27 cellular contexts compared by ENCODE assay signal in genomic region chr17:28545787-28546415, GRCh38. TPM values are rescaled to one million over a fixed set of nuclear protein-coding genes. Genes with fewer than 3 reads are reported as not detected.
A peak's percentile ranks its signal among the peaks of the same experiment; 100 is the strongest.
DNase-seq lines count a peak whose midpoint lies in the region; ATAC-seq and TF ChIP-seq lines count a peak whose summit lies in the region.
"Had no signal": no experiment of that assay in that cellular context is flagged by ENCODE, and none has a peak within 500 bp of the region (broad histone marks: within the 10 kb centered on the region; RNA-seq: fewer than 3 reads in every experiment).

No MANE protein-coding gene starts in this region.

- CTCF ChIA-PET in MCF 10A (lab: Yijun Ruan, JAX), result interaction anchor here (0.5 to 0.6 kb wide), 2 partner anchors 50 to 66 kb away, joined by 3 to 4 read pairs; no protein-coding TSS in a partner anchor

- H2AFZ ChIP-seq in mesenchymal stem cell (ENCODE audit: low read depth, low read length) (no peak overlapping the region), MM.1S (ENCODE audit: low read length) (no peak overlapping the region)
- H2AFZ ChIP-seq: hepatocyte, parathyroid adenoma had no signal

- H3F3A ChIP-seq in MM.1S (ENCODE audit: insufficient read depth, low read length), result no peaks in the 10 kb centered on the region

- H3K4me3 Mint-ChIP-seq in MCF 10A (ENCODE audit: unreplicated experiment), result no peak overlapping the region
- H3K4me3 Mint-ChIP-seq in glutamatergic neuron (ENCODE audit: unreplicated experiment), result no peak overlapping the region
- H3K4me3 Mint-ChIP-seq: activated CD4-positive, alpha-beta T cell treated with anti-CD3 and anti-CD28 coated beads, Interleukin-2, amount 10 ng/mL, durations not matched to agents 24 days and 14 days; stimulated activated naive B cell treated with anti-CD40 and anti-IgM and Interleukin-4, amounts not matched to agents 10 μg/mL and 1 μg/mL and 100 μg/mL, for 72 hours had no signal

- no peaks in the 10 kb centered on the region for H3K9me2 ChIP-seq in MM.1S (replicated peaks; ENCODE audit: insufficient read depth, low read length)

- H3K27me3 Mint-ChIP-seq in MCF 10A (ENCODE audit: insufficient read depth, unreplicated experiment) (no peaks in the 10 kb centered on the region), glutamatergic neuron (ENCODE audit: unreplicated experiment) (peaks cover 4% of the 10 kb centered on the region)
- H3K27me3 Mint-ChIP-seq: activated CD4-positive, alpha-beta T cell treated with anti-CD3 and anti-CD28 coated beads, Interleukin-2, amount 10 ng/mL, durations not matched to agents 24 days and 14 days; stimulated activated naive B cell treated with anti-CD40 and anti-IgM and Interleukin-4, amounts not matched to agents 10 μg/mL and 1 μg/mL and 100 μg/mL, for 72 hours had no signal

- H3K9ac ChIP-seq in mesenchymal stem cell (ENCODE audit: low read length), result no peak overlapping the region
- no peak overlapping the region for H3K9ac ChIP-seq in MM.1S (ENCODE audit: low read length)
- H3K9ac ChIP-seq: parathyroid adenoma had no signal

- WGBS in mesenchymal stem cell, result 81% methylated on average over 5 of the region's 6 CpGs

- no TSS peak for BruUV-seq in MCF 10A (replicated peaks; lab: Mats Ljungman, UMichigan)

- H3K36me3 ChIP-seq in breast epithelium (no peaks in the 10 kb centered on the region), mesenchymal stem cell (ENCODE audit: control insufficient read depth in 1 of 2, insufficient read depth in 2 of 2, low read depth in 1 of 2, low read length in 2 of 2) (peaks cover 15 to 21% of the 10 kb centered on the region in 2 experiments), MM.1S (replicated peaks; ENCODE audit: insufficient read depth, low read length) (no peaks in the 10 kb centered on the region)

- no peak overlapping the region for H2BK120ac ChIP-seq in mesenchymal stem cell (ENCODE audit: low read depth, low read length)

- H3K27ac Mint-ChIP-seq in MCF 10A (ENCODE audit: low read depth, unreplicated experiment) (no peak overlapping the region), glutamatergic neuron (ENCODE audit: unreplicated experiment) (peak overlapping the region; percentile 49)
- H3K27ac Mint-ChIP-seq: activated CD4-positive, alpha-beta T cell treated with anti-CD3 and anti-CD28 coated beads, Interleukin-2, amount 10 ng/mL, durations not matched to agents 24 days and 14 days; stimulated activated naive B cell treated with anti-CD40 and anti-IgM and Interleukin-4, amounts not matched to agents 10 μg/mL and 1 μg/mL and 100 μg/mL, for 72 hours had no signal

- POLR2A ChIA-PET in MCF 10A (lab: Yijun Ruan, JAX), result no interaction called here

- ATAC-seq in HG02840 (IDR thresholded peaks at IDR 0.05; ENCODE audit: low FRiP score, unreplicated experiment) (no peak), left ventricle myocardium superior (no peak)
- ATAC-seq: foreskin keratinocyte; lower lobe of right lung; stimulated activated naive B cell treated with anti-CD40 and anti-IgM and Interleukin-4, amounts not matched to agents 10 μg/mL and 1 μg/mL and 100 μg/mL, for 72 hours had no signal

- H3K4me3 ChIP-seq in breast epithelium (no peak overlapping the region), mesenchymal stem cell (ENCODE audit: insufficient read depth in 1 of 2, low read depth in 1 of 2, low read length in 2 of 2) (no peak overlapping the region), MM.1S (ENCODE audit: low read length) (no peak overlapping the region)
- H3K4me3 ChIP-seq: HAP-1, hepatocyte, lower lobe of right lung, testis had no signal

- H3K9me3 Mint-ChIP-seq in MCF 10A (ENCODE audit: unreplicated experiment) (no peaks in the 10 kb centered on the region), glutamatergic neuron (ENCODE audit: unreplicated experiment) (no peaks in the 10 kb centered on the region)
- H3K9me3 Mint-ChIP-seq: activated CD4-positive, alpha-beta T cell treated with anti-CD3 and anti-CD28 coated beads, Interleukin-2, amount 10 ng/mL, durations not matched to agents 24 days and 14 days; stimulated activated naive B cell treated with anti-CD40 and anti-IgM and Interleukin-4, amounts not matched to agents 10 μg/mL and 1 μg/mL and 100 μg/mL, for 72 hours had no signal

- H2BK12ac ChIP-seq in mesenchymal stem cell (ENCODE audit: low read length in 2 of 2), result no peak overlapping the region

- no peak overlapping the region for H2BK5ac ChIP-seq in mesenchymal stem cell (ENCODE audit: low read depth, low read length, poor library complexity, severe bottlenecking)

- no peaks in the 10 kb centered on the region for H3K79me2 ChIP-seq in MM.1S (ENCODE audit: low read length)
- H3K79me2 ChIP-seq: parathyroid adenoma had no signal

- H3K14ac ChIP-seq in mesenchymal stem cell (ENCODE audit: low read length in 2 of 2), result no peak overlapping the region

- H3K36me3 Mint-ChIP-seq in MCF 10A (ENCODE audit: insufficient read depth, unreplicated experiment) (peaks cover 6% of the 10 kb centered on the region), glutamatergic neuron (ENCODE audit: unreplicated experiment) (no peaks in the 10 kb centered on the region)

- no peaks in the 10 kb centered on the region for H3K9me3 ChIP-seq in breast epithelium
- no peaks in the 10 kb centered on the region for H3K9me3 ChIP-seq in mesenchymal stem cell (ENCODE audit: control insufficient read depth, low read length)
- H3K9me3 ChIP-seq in MM.1S (replicated peaks; ENCODE audit: insufficient read depth, low read length), result no peaks in the 10 kb centered on the region
- H3K9me3 ChIP-seq: HAP-1, lower lobe of right lung, testis had no signal

- no peak overlapping the region for H4K91ac ChIP-seq in mesenchymal stem cell (ENCODE audit: low read length)

- H4K20me1 ChIP-seq in MM.1S (ENCODE audit: insufficient read depth, low read length), result no peaks in the 10 kb centered on the region

- H3K4me1 Mint-ChIP-seq in MCF 10A (ENCODE audit: insufficient read depth, unreplicated experiment) (peaks cover 11% of the 10 kb centered on the region), glutamatergic neuron (ENCODE audit: low read depth, unreplicated experiment) (peaks cover 11% of the 10 kb centered on the region)

- H3K23ac ChIP-seq in mesenchymal stem cell (ENCODE audit: low read length in 2 of 2), result no peak overlapping the region

- H2AK5ac ChIP-seq in mesenchymal stem cell (ENCODE audit: low read length, severe bottlenecking), result no peak overlapping the region

- no peak for TF ChIP-seq POLR2A in breast epithelium (IDR thresholded peaks at IDR 0.05)

- no peak overlapping the region for H4K8ac ChIP-seq in mesenchymal stem cell (ENCODE audit: low read length)

- H3K27ac ChIP-seq in breast epithelium, result peak overlapping the region; percentile 26 to 71
- no peak overlapping the region for H3K27ac ChIP-seq in mesenchymal stem cell (ENCODE audit: low read length, poor library complexity, severe bottlenecking)
- H3K27ac ChIP-seq in MM.1S (ENCODE audit: low read length), result no peak overlapping the region
- H3K27ac ChIP-seq: foreskin keratinocyte, hepatocyte, lower lobe of right lung, parathyroid adenoma, testis had no signal

- DNase-seq in breast epithelium (ENCODE audit: low spot score in 2 of 2) (no peak), MCF 10A (ENCODE audit: unreplicated experiment) (no peak), NCI-H82 treated with DMSO at 0.1 percent for 48 hours (lab: John Stamatoyannopoulos, UW; ENCODE audit: unreplicated experiment) (peak; percentile 52), glutamatergic neuron (no peak), mesenchymal stem cell (no peak), left ventricle myocardium superior (no peak), MM.1S (no peak)
- DNase-seq: activated CD4-positive, alpha-beta T cell treated with anti-CD3 and anti-CD28 coated beads, Interleukin-2, amount 10 ng/mL, durations not matched to agents 24 days and 14 days; activated CD8-positive, alpha-beta memory T cell treated with anti-CD3 and anti-CD28 coated beads, Interleukin-2, amount 50 U/mL, for 48 hours; activated gamma-delta T cell; central memory CD4-positive, alpha-beta T cell; DND-41; erythroblast; foreskin keratinocyte; Kasumi-1; lower lobe of right lung; NCI-H1092; NCI-H2029; NCI-H510A treated with DMSO at 0.1 percent for 48 hours; stimulated activated naive B cell treated with anti-CD40 and anti-IgM and Interleukin-4, amounts not matched to agents 10 μg/mL and 1 μg/mL and 100 μg/mL, for 72 hours; SW 1271; testis had no signal

- H3K79me1 ChIP-seq in mesenchymal stem cell (replicated peaks; ENCODE audit: low read length, poor library complexity, severe bottlenecking), result peaks cover 24% of the 10 kb centered on the region

- H3K4me2 ChIP-seq in mesenchymal stem cell (ENCODE audit: low read length, poor library complexity, severe bottlenecking) (no peak overlapping the region), MM.1S (ENCODE audit: low read depth, low read length) (no peak overlapping the region)
- H3K4me2 ChIP-seq: hepatocyte had no signal

- intact Hi-C loops in breast epithelium (cut with DNase I; ENCODE audit: low total_unique reads) (no loop called here), MCF 10A (cut with micrococcal nuclease) (loop anchor here (10.0 kb wide), 1 partner anchor 211 kb away; the partner anchor contains the start of genes IFT20 and TNFAIP1), left ventricle myocardium superior (cut with micrococcal nuclease) (no loop called here)

- no peak overlapping the region for H3K4ac ChIP-seq in mesenchymal stem cell (ENCODE audit: low read depth in 1 of 2, low read length in 2 of 2)

- H3K4me1 ChIP-seq in breast epithelium (peaks cover 0 to 2% of the 10 kb centered on the region in 2 donors), mesenchymal stem cell (ENCODE audit: control insufficient read depth, insufficient read depth, low read depth, low read length) (peaks cover 5% of the 10 kb centered on the region), MM.1S (ENCODE audit: low read length) (no peaks in the 10 kb centered on the region)
- H3K4me1 ChIP-seq: foreskin keratinocyte, HAP-1, parathyroid adenoma had no signal

- H3K27me3 ChIP-seq in breast epithelium (no peaks in the 10 kb centered on the region), mesenchymal stem cell (ENCODE audit: control insufficient read depth in 1 of 2, insufficient read depth in 1 of 2, low read length in 2 of 2) (no peaks in the 10 kb centered on the region), MM.1S (replicated peaks; ENCODE audit: insufficient read depth, low read length) (peaks cover 15% of the 10 kb centered on the region)
- H3K27me3 ChIP-seq: foreskin keratinocyte, hepatocyte, testis had no signal

- no peak overlapping the region for H2BK15ac ChIP-seq in mesenchymal stem cell (ENCODE audit: low read depth, poor library complexity, severe bottlenecking)

- H3K18ac ChIP-seq in mesenchymal stem cell (ENCODE audit: low read depth in 1 of 2, low read length in 2 of 2), result no peak overlapping the region

- no peak for TF ChIP-seq CTCF in breast epithelium (IDR thresholded peaks at IDR 0.05)
- TF ChIP-seq CTCF in MCF 10A (IDR thresholded peaks at IDR 0.05; ENCODE audit: unreplicated experiment), result no peak
- no peak for TF ChIP-seq CTCF in glutamatergic neuron (IDR thresholded peaks at IDR 0.05; ENCODE audit: partially characterized antibody, unreplicated experiment)
- no peak for TF ChIP-seq CTCF in MM.1S (IDR thresholded peaks at IDR 0.05; ENCODE audit: low read length)

RNA-seq across cellular contexts. Expression of gene UNC119, which starts 6.5 kb away (rescaled TPM):
- total RNA-seq in breast epithelium (10 to 100 TPM; 19.2 to 34.1 (median 32.9) TPM), MCF 10A (2022) (12.5 and 13.7 TPM in 2 replicates), glutamatergic neuron (ENCODE audit: unreplicated experiment) (57.2 TPM), left ventricle myocardium superior (22.2 TPM)
- 36.8 TPM for polyA plus RNA-seq in mesenchymal stem cell (2013, experiment 1 of 2)
- 34.3 TPM for polyA plus RNA-seq in mesenchymal stem cell (2013, experiment 2 of 2)

RNA-seq across cellular contexts. Expression of gene PIGS, which starts 25.4 kb away (rescaled TPM):
- total RNA-seq in breast epithelium (10 to 100 TPM; 35.4 to 63.5 (median 53.3) TPM), MCF 10A (2022) (50.5 and 56.1 TPM in 2 replicates), glutamatergic neuron (ENCODE audit: unreplicated experiment) (63.1 TPM), left ventricle myocardium superior (45.0 TPM)
- polyA plus RNA-seq in mesenchymal stem cell (2013, experiment 1 of 2), result 104 TPM
- polyA plus RNA-seq in mesenchymal stem cell (2013, experiment 2 of 2), result 104 TPM

RNA-seq across cellular contexts. Expression of gene ALDOC, which starts 30.8 kb away (rescaled TPM):
- 100 to 1,000 TPM in 1 of 3 donors, 10 to 100 TPM in 2; 19.7 to 191 (median 40.7) TPM for total RNA-seq in breast epithelium
- 2.4 and 6.0 TPM in 2 replicates for total RNA-seq in MCF 10A (2022)
- total RNA-seq in glutamatergic neuron (ENCODE audit: unreplicated experiment), result 50.9 TPM
- 25.6 TPM for polyA plus RNA-seq in mesenchymal stem cell (2013, experiment 1 of 2)
- 26.4 TPM for polyA plus RNA-seq in mesenchymal stem cell (2013, experiment 2 of 2)
- 380 TPM for total RNA-seq in left ventricle myocardium superior

RNA-seq across cellular contexts. Expression of gene FOXN1, which starts 39.8 kb away (rescaled TPM):
- total RNA-seq in breast epithelium (under 1 TPM in 1 of 3 donors, not detected in 2; 0.29 TPM), MCF 10A (2022) (not detected in 2 replicates), glutamatergic neuron (ENCODE audit: unreplicated experiment) (not detected), left ventricle myocardium superior (not detected)
- polyA plus RNA-seq in mesenchymal stem cell (2013, experiment 1 of 2), result not detected
- polyA plus RNA-seq in mesenchymal stem cell (2013, experiment 2 of 2), result not detected
- total RNA-seq: activated CD4-positive, alpha-beta T cell treated with anti-CD3 and anti-CD28 coated beads, Interleukin-2, amount 10 ng/mL, durations not matched to agents 24 days and 14 days; hepatocyte; myocyte had no signal

RNA-seq across cellular contexts. Expression of gene SPAG5, which starts 52.9 kb away (rescaled TPM):
- total RNA-seq in breast epithelium (1 to 10 TPM; 3.3 to 5.8 (median 4.1) TPM), MCF 10A (2022) (31.5 and 38.1 TPM in 2 replicates), glutamatergic neuron (ENCODE audit: unreplicated experiment) (31.5 TPM), left ventricle myocardium superior (1.1 TPM)
- polyA plus RNA-seq in mesenchymal stem cell (2013, experiment 1 of 2), result 6.1 TPM
- 6.1 TPM for polyA plus RNA-seq in mesenchymal stem cell (2013, experiment 2 of 2)

Comparison
In these comparisons a context has a peak if more than half of its experiments do, and no peak if none do; other contexts are left out.
1. H3K27ac ChIP-seq: peak in breast epithelium (2 of 2); none in mesenchymal stem cell (single experiment) and MM.1S (single experiment).